29 cellular contexts compared by ENCODE assay signal in the genomic region with DNA sequence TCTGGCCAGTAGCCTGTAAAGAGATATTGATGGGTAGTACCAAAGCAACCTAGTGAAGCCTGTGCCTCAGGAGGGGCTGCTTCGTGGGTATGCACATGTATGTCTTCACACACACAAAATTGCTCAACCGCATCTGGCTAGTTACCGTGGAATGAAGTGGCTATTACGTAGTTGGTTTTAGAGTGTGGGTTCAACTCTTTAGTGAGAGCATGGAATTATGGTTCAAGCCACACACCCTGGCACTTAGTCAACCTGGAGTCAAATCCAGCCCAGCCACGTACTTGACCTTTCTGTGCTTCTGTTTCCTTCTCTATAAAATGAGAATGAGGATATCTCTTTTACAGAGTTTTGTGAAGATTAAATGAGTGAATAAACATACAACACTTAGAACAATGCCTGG.
"Had no signal": no experiment of that assay in that cellular context is flagged by ENCODE, and none has a peak within 500 bp of the region (broad histone marks: within the 10 kb centered on the region; RNA-seq: fewer than 3 reads in every experiment).

No MANE protein-coding gene starts in this region.

- H3K9ac ChIP-seq: SK-N-SH had no signal

- H3K36me3 ChIP-seq: SJSA1 had no signal

- H3K36me3 Mint-ChIP-seq: activated naive CD4-positive, alpha-beta T cell treated with anti-CD3 and anti-CD28 coated beads, Interleukin-2, amount 50 U/mL, for 24 hours; activated naive CD8-positive, alpha-beta T cell treated with anti-CD3 and anti-CD28 coated beads, Interleukin-2, amount 10 ng/mL, durations not matched to agents 7 days and 5 days; brain; IgD-negative memory B cell had no signal

- H3K27me3 Mint-ChIP-seq: activated CD8-positive, alpha-beta T cell treated with anti-CD3 and anti-CD28 coated beads for 36 hours; activated T-helper 17 cell treated with anti-CD3 and anti-CD28 coated beads, Interleukin-2, amount 50 U/mL, for 72 hours had no signal

- ATAC-seq: activated CD8-positive, alpha-beta T cell treated with anti-CD3 and anti-CD28 coated beads for 36 hours; activated T-cell treated with anti-CD3 and anti-CD28 coated beads, Interleukin-2, amount 50 U/mL, for 72 hours; activated T-helper 17 cell treated with anti-CD3 and anti-CD28 coated beads, Interleukin-2, amount 50 U/mL, for 72 hours; Panc1 had no signal

- H3K4me3 Mint-ChIP-seq: activated CD4-positive, alpha-beta T cell treated with anti-CD3 and anti-CD28 coated beads, Interleukin-2, amount 10 ng/mL, durations not matched to agents 24 days and 14 days; activated CD8-positive, alpha-beta T cell treated with anti-CD3 and anti-CD28 coated beads for 36 hours; activated naive CD4-positive, alpha-beta T cell treated with anti-CD3 and anti-CD28 coated beads, Interleukin-2, amount 50 U/mL, for 24 hours; activated naive CD8-positive, alpha-beta T cell treated with anti-CD3 and anti-CD28 coated beads, Interleukin-2, amount 10 ng/mL, durations not matched to agents 7 days and 5 days; activated T-cell treated with anti-CD3 and anti-CD28 coated beads, Interleukin-2, amount 50 U/mL, for 72 hours; activated T-helper 17 cell treated with anti-CD3 and anti-CD28 coated beads, Interleukin-2, amount 50 U/mL, for 72 hours; brain; IgD-negative memory B cell; T-helper 1 cell treated with Interleukin-12 subunit alpha and Interleukin-12 subunit beta and Interleukin-4 antibody, amounts not matched to agents 30 μg/mL and 1 μg/mL, for 36 hours; T-helper 2 cell treated with Interferon-gamma antibody and Interleukin-4, amounts not matched to agents 5 μg/mL and 100 μg/mL, for 36 hours had no signal

- H3K4me1 ChIP-seq: SJSA1 had no signal

- H3K27me3 ChIP-seq: SJSA1 had no signal

- H3K27ac Mint-ChIP-seq: activated CD4-positive, alpha-beta T cell treated with anti-CD3 and anti-CD28 coated beads, Interleukin-2, amount 10 ng/mL, durations not matched to agents 24 days and 14 days; activated CD8-positive, alpha-beta T cell treated with anti-CD3 and anti-CD28 coated beads for 36 hours; activated naive CD4-positive, alpha-beta T cell treated with anti-CD3 and anti-CD28 coated beads, Interleukin-2, amount 50 U/mL, for 24 hours; activated naive CD8-positive, alpha-beta T cell treated with anti-CD3 and anti-CD28 coated beads, Interleukin-2, amount 10 ng/mL, durations not matched to agents 7 days and 5 days; activated T-cell treated with anti-CD3 and anti-CD28 coated beads, Interleukin-2, amount 50 U/mL, for 72 hours; activated T-helper 17 cell treated with anti-CD3 and anti-CD28 coated beads, Interleukin-2, amount 50 U/mL, for 72 hours; brain; IgD-negative memory B cell; T-helper 1 cell treated with Interleukin-12 subunit alpha and Interleukin-12 subunit beta and Interleukin-4 antibody, amounts not matched to agents 30 μg/mL and 1 μg/mL, for 36 hours; T-helper 2 cell treated with Interferon-gamma antibody and Interleukin-4, amounts not matched to agents 5 μg/mL and 100 μg/mL, for 36 hours had no signal

- H3K4me3 ChIP-seq: SJSA1 had no signal

- DNase-seq: activated CD4-positive, alpha-beta T cell treated with anti-CD3 and anti-CD28 coated beads, Interleukin-2, amount 10 ng/mL, durations not matched to agents 24 days and 14 days; activated CD4-positive, alpha-beta T cell treated with anti-CD3 and anti-CD28 coated beads, Interleukin-2, amount 50 U/mL, for 4 hours; activated CD8-positive, alpha-beta T cell treated with anti-CD3 and anti-CD28 coated beads for 36 hours; activated effector memory CD4-positive, alpha-beta T cell treated with anti-CD3 and anti-CD28 coated beads, Interleukin-2, amount 50 U/mL, for 16 hours; activated naive CD4-positive, alpha-beta T cell; activated naive CD8-positive, alpha-beta T cell treated with anti-CD3 and anti-CD28 coated beads, Interleukin-2, amount 10 ng/mL, durations not matched to agents 7 days and 5 days; activated T-cell treated with anti-CD3 and anti-CD28 coated beads, Interleukin-2, amount 50 U/mL, for 1 hour; activated T-cell treated with anti-CD3 and anti-CD28 coated beads, Interleukin-2, amount 50 U/mL, for 72 hours; Karpas-422; KBM-7; NCI-H1048; NCI-H1105 treated with DMSO at 0.1 percent for 48 hours; NCI-H1436; NCI-H1694; NCI-H1930; NCI-H2107; NCI-H2171 treated with DMSO at 0.1 percent for 48 hours; NCI-H345; NCI-H524 treated with DMSO at 0.1 percent for 48 hours; SHP77; SK-N-SH had no signal

- H3K9me3 ChIP-seq: SJSA1, SK-N-SH had no signal

- H3K9me2 ChIP-seq: SK-N-SH had no signal

- H3K27ac ChIP-seq: SJSA1 had no signal

- H3K9me3 Mint-ChIP-seq: activated CD4-positive, alpha-beta T cell treated with anti-CD3 and anti-CD28 coated beads, Interleukin-2, amount 10 ng/mL, durations not matched to agents 24 days and 14 days; activated CD8-positive, alpha-beta T cell treated with anti-CD3 and anti-CD28 coated beads for 36 hours; activated naive CD4-positive, alpha-beta T cell treated with anti-CD3 and anti-CD28 coated beads, Interleukin-2, amount 50 U/mL, for 24 hours; activated naive CD8-positive, alpha-beta T cell treated with anti-CD3 and anti-CD28 coated beads, Interleukin-2, amount 10 ng/mL, durations not matched to agents 7 days and 5 days; activated T-cell treated with anti-CD3 and anti-CD28 coated beads, Interleukin-2, amount 50 U/mL, for 72 hours; activated T-helper 17 cell treated with anti-CD3 and anti-CD28 coated beads, Interleukin-2, amount 50 U/mL, for 72 hours; IgD-negative memory B cell; T-helper 1 cell treated with Interleukin-12 subunit alpha and Interleukin-12 subunit beta and Interleukin-4 antibody, amounts not matched to agents 30 μg/mL and 1 μg/mL, for 36 hours; T-helper 2 cell treated with Interferon-gamma antibody and Interleukin-4, amounts not matched to agents 5 μg/mL and 100 μg/mL, for 36 hours had no signal

- H3K4me2 ChIP-seq: SK-N-SH had no signal
